In genomic region chr4:113031212-113031611, GRCh38 we compare ENCODE assay signal across 19 cellular contexts.
"Had no signal": no experiment of that assay in that cellular context is flagged by ENCODE, and none has a peak within 500 bp of the region (broad histone marks: within the 10 kb centered on the region; RNA-seq: fewer than 3 reads in every experiment).

No MANE protein-coding gene starts in this region.

- H3K9me3 ChIP-seq: SK-N-SH had no signal

- H3K9ac ChIP-seq: SK-N-SH had no signal

- ATAC-seq: T-cell had no signal

- H3K27ac Mint-ChIP-seq: T-cell had no signal

- DNase-seq: KBM-7, MV-4-11, NCI-H1048, NCI-H1105, NCI-H1417, NCI-H1436 treated with DMSO at 0.1 percent for 48 hours, NCI-H187, NCI-H2029, NCI-H2081 treated with DMSO at 0.1 percent for 48 hours, NCI-H2171, NCI-H226, NCI-H446, NCI-H510A, NCI-H524 treated with DMSO at 0.1 percent for 48 hours, Right ventricle myocardium superior, RPMI8226, SK-N-SH, SW 1271, T-cell had no signal

- H3K4me2 ChIP-seq: SK-N-SH had no signal

- H3K4me1 Mint-ChIP-seq: T-cell had no signal

- H3K36me3 Mint-ChIP-seq: T-cell had no signal

- H3K4me3 Mint-ChIP-seq: T-cell had no signal
